In genomic region chr17:18770572-18770971, GRCh38 we compare ENCODE assay signal across 6 cellular contexts. TPM values are rescaled to one million over a fixed set of nuclear protein-coding genes. Genes with fewer than 3 reads are reported as not detected.
"Had no signal": no experiment of that assay in that cellular context is flagged by ENCODE, and none has a peak within 500 bp of the region (broad histone marks: within the 10 kb centered on the region; RNA-seq: fewer than 3 reads in every experiment).

No MANE protein-coding gene starts in this region.

RNA-seq across cellular contexts. Expression of gene FBXW10, which starts 26.7 kb away (rescaled TPM):
- total RNA-seq: colonic mucosa, dermis microvascular lymphatic vessel endothelial cell, endodermal cell, glomerular endothelial cell, kidney, mononuclear cell had no signal
